22 cellular contexts compared by ENCODE assay signal in genomic region chr10:8594711-8595110, GRCh38.
"Had no signal": no experiment of that assay in that cellular context is flagged by ENCODE, and none has a peak within 500 bp of the region (broad histone marks: within the 10 kb centered on the region; RNA-seq: fewer than 3 reads in every experiment).

No MANE protein-coding gene starts in this region.

- H3K27ac ChIP-seq: adrenal gland, body of pancreas, esophagus muscularis mucosa, testis, transverse colon, uterus, VCaP had no signal

- H3K4me1 ChIP-seq: adrenal gland, body of pancreas, esophagus muscularis mucosa, testis, transverse colon, uterus had no signal

- H3K9me3 ChIP-seq: adrenal gland, body of pancreas, esophagus muscularis mucosa, testis, transverse colon, uterus had no signal

- H3K27me3 ChIP-seq: adrenal gland, esophagus muscularis mucosa, testis, transverse colon had no signal

- DNase-seq: activated CD4-positive, alpha-beta T cell treated with anti-CD3 and anti-CD28 coated beads for 4 hours; activated CD4-positive, alpha-beta T cell treated with anti-CD3 and anti-CD28 coated beads, Interleukin-2, amount 50 U/mL, for 4 hours; activated CD8-positive, alpha-beta memory T cell treated with anti-CD3 and anti-CD28 coated beads for 24 hours; activated effector memory CD4-positive, alpha-beta T cell treated with Interleukin-2 at 50 U/mL for 16 hours; activated naive CD4-positive, alpha-beta T cell treated with Interleukin-2 at 50 U/mL for 16 hours; activated naive CD8-positive, alpha-beta T cell treated with anti-CD3 and anti-CD28 coated beads for 36 hours; adrenal gland; aorta; body of pancreas; cortex of kidney; effector memory CD8-positive, alpha-beta T cell; left cardiac atrium; naive thymus-derived CD8-positive, alpha-beta T cell; nucleus accumbens; right cardiac atrium; stimulated activated CD4-positive, alpha-beta T cell treated with anti-CD3 and anti-CD28 coated beads, Interleukin-2, amount 100 ng/mL, for 48 hours; stimulated activated naive CD4-positive, alpha-beta T cell treated with Interleukin-2 at 50 U/mL for 16 hours; testis; transverse colon; uterus had no signal

- H3K4me3 ChIP-seq: adrenal gland, body of pancreas, esophagus muscularis mucosa, testis, transverse colon, uterus had no signal

- H3K36me3 ChIP-seq: adrenal gland, esophagus muscularis mucosa, transverse colon, uterus had no signal
